In the genomic region with DNA sequence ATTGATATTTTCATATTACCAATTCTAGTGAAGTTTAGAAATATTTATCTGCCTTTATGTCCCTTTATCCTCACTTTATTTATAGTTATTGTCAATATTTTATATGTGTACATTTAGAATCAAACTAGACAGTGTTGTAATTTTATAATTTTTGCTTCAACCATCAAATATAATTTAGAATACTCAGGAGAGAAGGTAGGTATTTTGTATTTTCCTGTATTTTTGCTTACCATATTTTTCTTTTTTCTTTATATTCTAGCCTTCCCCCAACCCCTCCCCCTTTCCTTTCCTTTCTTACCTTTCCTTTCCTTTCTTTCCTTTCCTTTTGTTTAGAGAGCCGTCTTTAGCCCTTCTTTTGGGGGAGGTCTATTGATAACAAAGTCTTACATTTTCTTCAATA, we compare ENCODE assay signal across 39 cellular contexts.
"Had no signal": no experiment of that assay in that cellular context is flagged by ENCODE, and none has a peak within 500 bp of the region (broad histone marks: within the 10 kb centered on the region; RNA-seq: fewer than 3 reads in every experiment).

No MANE protein-coding gene starts in this region.

- DNase-seq: activated effector memory CD4-positive, alpha-beta T cell treated with anti-CD3 and anti-CD28 coated beads, Interleukin-2, amount 50 U/mL, for 16 hours; activated effector memory CD4-positive, alpha-beta T cell treated with Interleukin-2 at 50 U/mL for 16 hours; activated gamma-delta T cell; activated gamma-delta T cell treated with Interleukin-2 at 50 U/mL for 16 hours; activated naive CD4-positive, alpha-beta T cell; activated naive CD4-positive, alpha-beta T cell treated with anti-CD3 and anti-CD28 coated beads for 36 hours; activated naive CD4-positive, alpha-beta T cell treated with anti-CD3 and anti-CD28 coated beads, Interleukin-2, amount 10 ng/mL, durations not matched to agents 7 days and 5 days; activated naive CD4-positive, alpha-beta T cell treated with anti-CD3 and anti-CD28 coated beads, Interleukin-2, amount 50 U/mL, for 16 hours; activated naive CD4-positive, alpha-beta T cell treated with Interleukin-2 at 50 U/mL for 16 hours; activated naive CD8-positive, alpha-beta T cell treated with anti-CD3 and anti-CD28 coated beads for 36 hours; activated naive CD8-positive, alpha-beta T cell treated with anti-CD3 and anti-CD28 coated beads, Interleukin-2, amount 10 ng/mL, durations not matched to agents 7 days and 5 days; activated naive CD8-positive, alpha-beta T cell treated with anti-CD3 and anti-CD28 coated beads, Interleukin-2, amount 50 U/mL, for 24 hours; activated T-cell treated with anti-CD3 and anti-CD28 coated beads, Interleukin-2, amount 50 U/mL, for 1 hour; activated T-cell treated with anti-CD3 and anti-CD28 coated beads, Interleukin-2, amount 50 U/mL, for 24 hours; activated T-cell treated with anti-CD3 and anti-CD28 coated beads, Interleukin-2, amount 50 U/mL, for 48 hours; activated T-cell treated with anti-CD3 and anti-CD28 coated beads, Interleukin-2, amount 50 U/mL, for 72 hours; adrenal gland; amniotic stem cell; amygdala; anterior cingulate cortex; aorta; body of pancreas; brain microvascular endothelial cell; caudate nucleus; central memory CD4-positive, alpha-beta T cell; cerebellar nuclear complex had no signal

- H3K27ac Mint-ChIP-seq: activated naive CD4-positive, alpha-beta T cell treated with anti-CD3 and anti-CD28 coated beads for 36 hours; activated naive CD4-positive, alpha-beta T cell treated with anti-CD3 and anti-CD28 coated beads, Interleukin-2, amount 10 ng/mL, durations not matched to agents 7 days and 5 days; activated naive CD4-positive, alpha-beta T cell treated with anti-CD3 and anti-CD28 coated beads, Interleukin-2, amount 50 U/mL, for 24 hours; activated naive CD4-positive, alpha-beta T cell treated with anti-CD3 and anti-CD28 coated beads, Interleukin-2, amount 50 U/mL, for 72 hours; activated naive CD8-positive, alpha-beta T cell; activated naive CD8-positive, alpha-beta T cell treated with anti-CD3 and anti-CD28 coated beads for 36 hours; activated naive CD8-positive, alpha-beta T cell treated with anti-CD3 and anti-CD28 coated beads, Interleukin-2, amount 10 ng/mL, durations not matched to agents 7 days and 5 days; activated naive CD8-positive, alpha-beta T cell treated with anti-CD3 and anti-CD28 coated beads, Interleukin-2, amount 50 U/mL, for 24 hours; activated T-cell treated with anti-CD3 and anti-CD28 coated beads, Interleukin-2, amount 50 U/mL, for 24 hours; activated T-cell treated with anti-CD3 and anti-CD28 coated beads, Interleukin-2, amount 50 U/mL, for 72 hours; activated T-helper 1 cell treated with anti-CD3 and anti-CD28 coated beads, Interleukin-12 subunit alpha, Interleukin-12 subunit beta, Interleukin-2, Interleukin-4 antibody, amounts not matched to agents 30 ng/mL and 10 ng/mL and 1 ng/mL, durations not matched to agents 14 hours and 24 hours and 36 hours; activated T-helper 17 cell treated with anti-CD3 and anti-CD28 coated beads, Interleukin-2, amount 50 U/mL, for 72 hours; activated T-helper 2 cell treated with anti-CD3 and anti-CD28 coated beads, Interferon-gamma antibody, Interleukin-2, Interleukin-4, amounts not matched to agents 10 μg/mL and 5 μg/mL and 100 μg/mL, durations not matched to agents 14 hours and 24 hours and 36 hours; brain had no signal

- FAIRE-seq: astrocyte, bronchial epithelial cell had no signal

- H3K36me3 ChIP-seq: adrenal gland, ascending aorta, brain microvascular endothelial cell, breast epithelium, cardiac muscle cell had no signal

- H3K27ac ChIP-seq: adrenal gland, ascending aorta, body of pancreas, brain microvascular endothelial cell, breast epithelium, cardiac muscle cell had no signal

- H3K4me3 Mint-ChIP-seq: activated naive CD4-positive, alpha-beta T cell treated with anti-CD3 and anti-CD28 coated beads for 36 hours; activated naive CD4-positive, alpha-beta T cell treated with anti-CD3 and anti-CD28 coated beads, Interleukin-2, amount 10 ng/mL, durations not matched to agents 7 days and 5 days; activated naive CD4-positive, alpha-beta T cell treated with anti-CD3 and anti-CD28 coated beads, Interleukin-2, amount 50 U/mL, for 24 hours; activated naive CD8-positive, alpha-beta T cell; activated naive CD8-positive, alpha-beta T cell treated with anti-CD3 and anti-CD28 coated beads for 36 hours; activated naive CD8-positive, alpha-beta T cell treated with anti-CD3 and anti-CD28 coated beads, Interleukin-2, amount 10 ng/mL, durations not matched to agents 7 days and 5 days; activated naive CD8-positive, alpha-beta T cell treated with anti-CD3 and anti-CD28 coated beads, Interleukin-2, amount 50 U/mL, for 24 hours; activated T-cell treated with anti-CD3 and anti-CD28 coated beads, Interleukin-2, amount 50 U/mL, for 24 hours; activated T-cell treated with anti-CD3 and anti-CD28 coated beads, Interleukin-2, amount 50 U/mL, for 72 hours; activated T-helper 1 cell treated with anti-CD3 and anti-CD28 coated beads, Interleukin-12 subunit alpha, Interleukin-12 subunit beta, Interleukin-2, Interleukin-4 antibody, amounts not matched to agents 30 ng/mL and 10 ng/mL and 1 ng/mL, durations not matched to agents 14 hours and 24 hours and 36 hours; activated T-helper 17 cell treated with anti-CD3 and anti-CD28 coated beads, Interleukin-2, amount 50 U/mL, for 72 hours; brain; central memory CD8-positive, alpha-beta T cell had no signal

- H3K4me3 ChIP-seq: adrenal gland, ascending aorta, body of pancreas, breast epithelium, cardiac muscle cell had no signal

- H3K36me3 Mint-ChIP-seq: activated naive CD4-positive, alpha-beta T cell treated with anti-CD3 and anti-CD28 coated beads, Interleukin-2, amount 10 ng/mL, durations not matched to agents 7 days and 5 days; activated naive CD4-positive, alpha-beta T cell treated with anti-CD3 and anti-CD28 coated beads, Interleukin-2, amount 50 U/mL, for 24 hours; activated naive CD4-positive, alpha-beta T cell treated with anti-CD3 and anti-CD28 coated beads, Interleukin-2, amount 50 U/mL, for 72 hours; activated naive CD8-positive, alpha-beta T cell; activated naive CD8-positive, alpha-beta T cell treated with anti-CD3 and anti-CD28 coated beads for 36 hours; activated naive CD8-positive, alpha-beta T cell treated with anti-CD3 and anti-CD28 coated beads, Interleukin-2, amount 10 ng/mL, durations not matched to agents 7 days and 5 days; brain had no signal

- ATAC-seq: activated naive CD4-positive, alpha-beta T cell treated with anti-CD3 and anti-CD28 coated beads, Interleukin-2, amount 50 U/mL, for 72 hours; activated naive CD8-positive, alpha-beta T cell treated with anti-CD3 and anti-CD28 coated beads, Interleukin-2, amount 50 U/mL, for 24 hours; activated T-cell treated with anti-CD3 and anti-CD28 coated beads, Interleukin-2, amount 50 U/mL, for 72 hours; activated T-helper 17 cell treated with anti-CD3 and anti-CD28 coated beads, Interleukin-2, amount 50 U/mL, for 72 hours; body of pancreas had no signal

- H3K27me3 Mint-ChIP-seq: activated naive CD4-positive, alpha-beta T cell treated with anti-CD3 and anti-CD28 coated beads, Interleukin-2, amount 10 ng/mL, durations not matched to agents 7 days and 5 days; activated naive CD4-positive, alpha-beta T cell treated with anti-CD3 and anti-CD28 coated beads, Interleukin-2, amount 50 U/mL, for 24 hours; activated naive CD8-positive, alpha-beta T cell; activated naive CD8-positive, alpha-beta T cell treated with anti-CD3 and anti-CD28 coated beads for 36 hours; activated naive CD8-positive, alpha-beta T cell treated with anti-CD3 and anti-CD28 coated beads, Interleukin-2, amount 10 ng/mL, durations not matched to agents 7 days and 5 days; activated naive CD8-positive, alpha-beta T cell treated with anti-CD3 and anti-CD28 coated beads, Interleukin-2, amount 50 U/mL, for 24 hours; activated T-cell treated with anti-CD3 and anti-CD28 coated beads, Interleukin-2, amount 50 U/mL, for 24 hours; activated T-helper 17 cell treated with anti-CD3 and anti-CD28 coated beads, Interleukin-2, amount 50 U/mL, for 72 hours; brain; central memory CD8-positive, alpha-beta T cell had no signal

- H3K9me3 ChIP-seq: adrenal gland, ascending aorta, body of pancreas had no signal

- H3K4me1 Mint-ChIP-seq: activated naive CD4-positive, alpha-beta T cell treated with anti-CD3 and anti-CD28 coated beads, Interleukin-2, amount 10 ng/mL, durations not matched to agents 7 days and 5 days; activated naive CD4-positive, alpha-beta T cell treated with anti-CD3 and anti-CD28 coated beads, Interleukin-2, amount 50 U/mL, for 24 hours; activated naive CD8-positive, alpha-beta T cell treated with anti-CD3 and anti-CD28 coated beads for 36 hours; activated naive CD8-positive, alpha-beta T cell treated with anti-CD3 and anti-CD28 coated beads, Interleukin-2, amount 10 ng/mL, durations not matched to agents 7 days and 5 days; activated naive CD8-positive, alpha-beta T cell treated with anti-CD3 and anti-CD28 coated beads, Interleukin-2, amount 50 U/mL, for 24 hours; activated T-helper 17 cell treated with anti-CD3 and anti-CD28 coated beads, Interleukin-2, amount 50 U/mL, for 72 hours; brain; central memory CD8-positive, alpha-beta T cell had no signal

- H3K27me3 ChIP-seq: adrenal gland, ascending aorta, body of pancreas, brain microvascular endothelial cell, breast epithelium, cardiac muscle cell had no signal

- H3K9me3 Mint-ChIP-seq: activated naive CD4-positive, alpha-beta T cell treated with anti-CD3 and anti-CD28 coated beads, Interleukin-2, amount 10 ng/mL, durations not matched to agents 7 days and 5 days; activated naive CD4-positive, alpha-beta T cell treated with anti-CD3 and anti-CD28 coated beads, Interleukin-2, amount 50 U/mL, for 24 hours; activated T-helper 1 cell treated with anti-CD3 and anti-CD28 coated beads, Interleukin-12 subunit alpha, Interleukin-12 subunit beta, Interleukin-2, Interleukin-4 antibody, amounts not matched to agents 30 ng/mL and 10 ng/mL and 1 ng/mL, durations not matched to agents 14 hours and 24 hours and 36 hours; activated T-helper 17 cell treated with anti-CD3 and anti-CD28 coated beads, Interleukin-2, amount 50 U/mL, for 72 hours; activated T-helper 2 cell treated with anti-CD3 and anti-CD28 coated beads, Interferon-gamma antibody, Interleukin-2, Interleukin-4, amounts not matched to agents 10 μg/mL and 5 μg/mL and 100 μg/mL, durations not matched to agents 14 hours and 24 hours and 36 hours had no signal

- H3K4me1 ChIP-seq: adrenal gland, ascending aorta, body of pancreas, breast epithelium had no signal
